In the genomic region with DNA sequence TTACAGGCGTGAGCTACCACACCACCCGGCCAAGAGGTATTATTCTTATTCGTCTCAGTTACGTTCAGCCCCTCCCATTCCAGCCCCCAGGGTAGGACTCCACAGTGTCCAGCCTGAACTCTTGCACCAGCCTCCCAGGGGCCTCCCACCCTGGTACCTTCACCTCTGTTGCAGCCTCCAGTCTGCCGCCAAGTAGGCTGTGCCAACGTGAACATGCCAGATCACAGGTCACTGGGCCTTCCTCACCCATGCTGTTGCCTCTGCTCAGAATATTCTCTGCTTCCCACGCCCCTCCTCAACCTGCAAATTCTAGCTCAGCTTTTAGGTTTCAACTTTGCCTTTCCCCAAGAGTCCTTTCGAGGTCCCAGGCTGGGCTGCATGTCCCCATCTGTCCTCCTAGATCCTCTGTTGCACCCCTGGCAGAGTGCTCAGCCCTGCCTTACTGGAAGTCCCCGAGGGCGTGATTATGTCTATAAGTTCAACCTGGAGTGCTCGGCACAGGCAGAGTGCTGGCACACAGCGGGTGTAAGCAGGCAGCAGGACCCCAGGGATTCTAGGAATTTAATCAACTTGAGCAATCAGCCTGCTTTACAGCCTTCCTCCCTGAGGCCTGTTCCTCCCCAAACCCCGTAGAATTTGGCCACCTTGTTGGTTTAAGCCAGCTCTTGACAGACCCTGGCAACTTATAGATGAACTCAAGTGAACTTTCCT, we compare ENCODE assay signal across 1 cellular context.
TF ChIP-seq lines count a peak whose summit lies in the region.

No MANE protein-coding gene starts in this region.

TF ChIP-seq in SK-N-SH treated with all-trans-retinoic acid at 6 μM for 48 hours, 23 proteins besides CTCF, POLR2A, EP300 and RAD21 (continued from another document):
- TF ChIP-seq, protein P1, sequence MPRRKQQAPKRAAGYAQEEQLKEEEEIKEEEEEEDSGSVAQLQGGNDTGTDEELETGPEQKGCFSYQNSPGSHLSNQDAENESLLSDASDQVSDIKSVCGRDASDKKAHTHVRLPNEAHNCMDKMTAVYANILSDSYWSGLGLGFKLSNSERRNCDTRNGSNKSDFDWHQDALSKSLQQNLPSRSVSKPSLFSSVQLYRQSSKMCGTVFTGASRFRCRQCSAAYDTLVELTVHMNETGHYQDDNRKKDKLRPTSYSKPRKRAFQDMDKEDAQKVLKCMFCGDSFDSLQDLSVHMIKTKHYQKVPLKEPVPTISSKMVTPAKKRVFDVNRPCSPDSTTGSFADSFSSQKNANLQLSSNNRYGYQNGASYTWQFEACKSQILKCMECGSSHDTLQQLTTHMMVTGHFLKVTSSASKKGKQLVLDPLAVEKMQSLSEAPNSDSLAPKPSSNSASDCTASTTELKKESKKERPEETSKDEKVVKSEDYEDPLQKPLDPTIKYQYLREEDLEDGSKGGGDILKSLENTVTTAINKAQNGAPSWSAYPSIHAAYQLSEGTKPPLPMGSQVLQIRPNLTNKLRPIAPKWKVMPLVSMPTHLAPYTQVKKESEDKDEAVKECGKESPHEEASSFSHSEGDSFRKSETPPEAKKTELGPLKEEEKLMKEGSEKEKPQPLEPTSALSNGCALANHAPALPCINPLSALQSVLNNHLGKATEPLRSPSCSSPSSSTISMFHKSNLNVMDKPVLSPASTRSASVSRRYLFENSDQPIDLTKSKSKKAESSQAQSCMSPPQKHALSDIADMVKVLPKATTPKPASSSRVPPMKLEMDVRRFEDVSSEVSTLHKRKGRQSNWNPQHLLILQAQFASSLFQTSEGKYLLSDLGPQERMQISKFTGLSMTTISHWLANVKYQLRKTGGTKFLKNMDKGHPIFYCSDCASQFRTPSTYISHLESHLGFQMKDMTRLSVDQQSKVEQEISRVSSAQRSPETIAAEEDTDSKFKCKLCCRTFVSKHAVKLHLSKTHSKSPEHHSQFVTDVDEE (CRISPR knock-in tag; IDR thresholded peaks at IDR 0.05): no peak
- TF ChIP-seq SNAI2 (CRISPR knock-in tag; IDR thresholded peaks at IDR 0.05): no peak
